ENCODE assay signal across 24 cellular contexts in genomic region chr7:14270099-14270498, GRCh38.
"Had no signal": no experiment of that assay in that cellular context is flagged by ENCODE, and none has a peak within 500 bp of the region (broad histone marks: within the 10 kb centered on the region; RNA-seq: fewer than 3 reads in every experiment).

No MANE protein-coding gene starts in this region.

- H3K27me3 ChIP-seq: esophagus muscularis mucosa, left lung, neutrophil, stomach, thyroid gland had no signal

- ATAC-seq: activated CD4-positive, CD25-positive, alpha-beta regulatory T cell treated with anti-CD3 and anti-CD28 coated beads, Interleukin-2, amount 50 U/mL, for 24 hours; left lung; lower lobe of right lung; naive thymus-derived CD8-positive, alpha-beta T cell; sciatic nerve; stimulated activated naive B cell treated with anti-CD40 and anti-IgM and Interleukin-4, amounts not matched to agents 10 μg/mL and 1 μg/mL and 100 μg/mL, for 72 hours; T-cell had no signal

- H3K27ac ChIP-seq: esophagus muscularis mucosa, left lung, lower lobe of right lung, neutrophil, skin epidermis, stomach, thyroid gland, WERI-Rb-1 had no signal

- H3K4me3 ChIP-seq: esophagus muscularis mucosa, left lung, lower lobe of right lung, skin epidermis, stomach, thyroid gland had no signal

- H3K36me3 ChIP-seq: esophagus muscularis mucosa, left lung, lower lobe of right lung, neutrophil, stomach, thyroid gland, WERI-Rb-1 had no signal

- H3K4me1 ChIP-seq: esophagus muscularis mucosa, left lung, lower lobe of right lung, stomach, thyroid gland had no signal

- DNase-seq: activated CD4-positive, alpha-beta T cell treated with anti-CD3 and anti-CD28 coated beads for 48 hours; activated CD4-positive, alpha-beta T cell treated with anti-CD3 and anti-CD28 coated beads, Interleukin-2, amount 50 U/mL, for 48 hours; activated CD8-positive, alpha-beta memory T cell treated with anti-CD3 and anti-CD28 coated beads for 24 hours; activated effector memory CD4-positive, alpha-beta T cell treated with anti-CD3 and anti-CD28 coated beads, Interleukin-2, amount 50 U/mL, for 16 hours; activated naive CD4-positive, alpha-beta T cell treated with anti-CD3 and anti-CD28 coated beads, Interleukin-2, amount 10 ng/mL, durations not matched to agents 7 days and 5 days; activated naive CD8-positive, alpha-beta T cell treated with anti-CD3 and anti-CD28 coated beads, Interleukin-2, amount 10 ng/mL, durations not matched to agents 7 days and 5 days; amygdala; effector CD4-positive, alpha-beta T cell; left lung; lower lobe of right lung; mesenchymal stem cell; naive thymus-derived CD8-positive, alpha-beta T cell; stimulated activated CD4-positive, alpha-beta T cell treated with anti-CD3 and anti-CD28 coated beads, Interleukin-4, amount 100 ng/mL, for 4 hours; stimulated activated CD8-positive, alpha-beta memory T cell treated with anti-CD3 and anti-CD28 coated beads, Interleukin-4, amount 100 ng/mL, for 48 hours; stimulated activated naive B cell treated with anti-CD40 and anti-IgM and Interleukin-4, amounts not matched to agents 10 μg/mL and 1 μg/mL and 100 μg/mL, for 72 hours; stomach; T-cell; thyroid gland; WERI-Rb-1 had no signal

- H3K9me3 ChIP-seq: esophagus muscularis mucosa, left lung, lower lobe of right lung, neutrophil, stomach, thyroid gland had no signal
